8 cellular contexts compared by ENCODE assay signal in the genomic region with DNA sequence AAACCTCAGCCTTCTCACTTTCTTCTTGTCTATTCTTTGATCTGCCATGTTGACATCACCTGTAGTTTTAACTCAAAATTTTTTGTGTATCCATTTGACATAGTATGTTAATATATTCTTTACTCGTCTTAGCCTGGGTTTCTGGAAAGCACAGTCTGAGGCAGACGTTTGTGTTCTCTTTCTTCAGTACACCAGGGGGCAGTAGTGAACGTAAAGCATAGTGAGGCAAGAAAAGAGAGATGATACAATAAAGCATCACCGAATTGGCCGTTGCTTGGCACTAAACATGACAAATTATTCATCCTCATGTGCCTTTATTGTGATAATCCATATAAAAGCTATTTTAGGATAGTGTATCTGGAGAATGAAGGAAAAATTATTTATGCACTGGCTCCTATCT.
DNase-seq lines count a peak whose midpoint lies in the region; ATAC-seq and TF ChIP-seq lines count a peak whose summit lies in the region.

No MANE protein-coding gene starts in this region.

- ATAC-seq in IMR-90 (ENCODE audit: low read depth) (peak; percentile 67), HG03520 (IDR thresholded peaks at IDR 0.05; ENCODE audit: unreplicated experiment) (no peak)

- H3K18ac ChIP-seq in IMR-90 (ENCODE audit: low read depth, low read length): no peak overlapping the region

- 0 out of 2 replicates have a peak, but pooled peaks have one; percentile 21 for TF ChIP-seq RAD21 in IMR-90 (IDR thresholded peaks at IDR 0.05; ENCODE audit: low read length)

- H3K56ac ChIP-seq in IMR-90 (ENCODE audit: extremely low read depth, insufficient read depth, low read length): no peak overlapping the region

- no peak overlapping the region for H3K23ac ChIP-seq in IMR-90 (ENCODE audit: low read depth, low read length)

- no peak overlapping the region for H2BK20ac ChIP-seq in IMR-90 (ENCODE audit: low read depth, low read length)

- H4K20me1 ChIP-seq in IMR-90 (ENCODE audit: insufficient read depth, low read length): no peaks in the 10 kb centered on the region

- H3K4ac ChIP-seq in IMR-90 (ENCODE audit: low read depth, low read length): no peak overlapping the region

- H4K8ac ChIP-seq in IMR-90 (ENCODE audit: low read depth in 2 of 2, low read length in 2 of 2): no peak overlapping the region

- no peak overlapping the region for H3K4me2 ChIP-seq in IMR-90 (ENCODE audit: low read depth, low read length)

- H3K36me3 ChIP-seq in IMR-90 (ENCODE audit: control insufficient read depth, insufficient read depth, low read length): no peaks in the 10 kb centered on the region

- no peak overlapping the region for H3K4me3 ChIP-seq in AG04449 (ENCODE audit: low read depth, low read length)
- no peak overlapping the region for H3K4me3 ChIP-seq in IMR-90 (ENCODE audit: insufficient read depth, low read depth, low read length)
- H3K4me3 ChIP-seq in coronary artery: no peak overlapping the region

- POLR2A ChIA-PET in AG04449 (lab: Yijun Ruan, JAX): no interaction called here
- POLR2A ChIA-PET in IMR-90 (lab: Charles Lee; ENCODE audit: unreplicated experiment): no interaction called here

- dilution Hi-C loops in IMR-90 (cut with HindIII; ENCODE audit: low sequenced_read_pairs, unreplicated experiment): no loop called here

- CTCF ChIA-PET in AG04449 (lab: Yijun Ruan, JAX) (interaction anchor here (1.0 to 2.4 kb wide), 5 partner anchors 22 to 523 kb away, joined by 3 to 49 read pairs (median 6); no protein-coding TSS in a partner anchor), IMR-90 (lab: Yijun Ruan, JAX) (interaction anchor here (0.8 to 1.0 kb wide), 2 partner anchors 14 to 67 kb away, joined by 3 read pairs; no protein-coding TSS in a partner anchor)

- no peak overlapping the region for H2AK5ac ChIP-seq in IMR-90 (ENCODE audit: low read depth, low read length)

- no peaks in the 10 kb centered on the region for H3K9me1 ChIP-seq in IMR-90 (ENCODE audit: insufficient read depth, low read length)

- BruUV-seq in IMR-90 (replicated peaks; lab: Mats Ljungman, UMichigan): no TSS peak

- no peak overlapping the region for H2BK15ac ChIP-seq in IMR-90 (ENCODE audit: low read depth, low read length)

- no peak overlapping the region for H3K9ac ChIP-seq in IMR-90 (ENCODE audit: low read depth, low read length)

- no peak overlapping the region for H2AK9ac ChIP-seq in IMR-90 (replicated peaks; ENCODE audit: low read depth, low read length, poor library complexity)

- no CpG with 5 or more reads among the region's 5 CpGs for WGBS in IMR-90 (ENCODE audit: extremely low coverage in 2 of 2, insufficient read length in 1 of 2), 2 experiments

- no peak overlapping the region for H4K5ac ChIP-seq in IMR-90 (ENCODE audit: low read depth, low read length)

- no peaks in the 10 kb centered on the region for H3K4me1 ChIP-seq in IMR-90 (ENCODE audit: control insufficient read depth, insufficient read depth, low read length)

- H3K27me3 ChIP-seq in IMR-90 (ENCODE audit: control insufficient read depth, insufficient read depth, low read length): no peaks in the 10 kb centered on the region

- H3K79me1 ChIP-seq in IMR-90 (ENCODE audit: low read depth in 1 of 2, low read length in 2 of 2): no peaks in the 10 kb centered on the region

- in situ Hi-C loops in IMR-90 (cut with MboI; ENCODE audit: low sequenced_read_pairs): no loop called here

- H2BK5ac ChIP-seq in IMR-90 (ENCODE audit: low read depth, low read length, poor library complexity, severe bottlenecking): no peak overlapping the region

- H3K14ac ChIP-seq in IMR-90 (replicated peaks; ENCODE audit: low read depth, low read length): no peak overlapping the region

- no peak for TF ChIP-seq POLR2A in IMR-90 (IDR thresholded peaks at IDR 0.05; ENCODE audit: low read depth, low read length)

- DNase-seq in AG04449 (ENCODE audit: low read depth, low spot score) (peak; percentile 4), IMR-90 (peak; percentile 38), SK-N-DZ (ENCODE audit: low spot score) (peak; percentile 17), fibroblast of peridontal ligament (ENCODE audit: extremely low read depth) (peak; percentile 62), renal cortical epithelial cell (ENCODE audit: low read depth) (peak; percentile 53), coronary artery (ENCODE audit: low spot score) (no peak)

- intact Hi-C loops in IMR-90 (cut with micrococcal nuclease): no loop called here

- H2AFZ ChIP-seq in IMR-90 (replicated peaks; ENCODE audit: low read length, poor library complexity): no peak overlapping the region

- TF ChIP-seq CTCF in AG04449 (IDR thresholded peaks at IDR 0.05; ENCODE audit: insufficient read depth, low read length, missing control alignments): peak; percentile 61
- peak; percentile 77 for TF ChIP-seq CTCF in GM12873 (IDR thresholded peaks at IDR 0.05; ENCODE audit: insufficient read depth, low read depth, low read length, missing control alignments)
- peak; percentile 51 for TF ChIP-seq CTCF in IMR-90 (conservative IDR thresholded peaks at IDR 0.05; ENCODE audit: low read depth, low read length)
- no peak for TF ChIP-seq CTCF in coronary artery (IDR thresholded peaks at IDR 0.05)

- H3K27ac ChIP-seq in IMR-90 (ENCODE audit: insufficient read depth, low read length) (no peak overlapping the region), coronary artery (no peak overlapping the region)

- H2BK120ac ChIP-seq in IMR-90 (ENCODE audit: low read depth, low read length): no peak overlapping the region

- no peak overlapping the region for H4K91ac ChIP-seq in IMR-90 (ENCODE audit: insufficient read depth, low read depth, low read length)

- H3K9me3 ChIP-seq in IMR-90 (ENCODE audit: control insufficient read depth, insufficient read depth, low read length): no peaks in the 10 kb centered on the region

TF ChIP-seq in IMR-90, 13 proteins besides CTCF, POLR2A, EP300 and RAD21:
- 0 out of 2 replicates have a peak, but pooled peaks have one; percentile 25 for TF ChIP-seq SMC3 (IDR thresholded peaks at IDR 0.05; ENCODE audit: low read depth, low read length)
- TF ChIP-seq MAFK (IDR thresholded peaks at IDR 0.05; ENCODE audit: low read depth, low read length): no peak
